ENCODE assay signal across 8 cellular contexts in genomic region chr1:210342986-210343780, GRCh38. TPM values are rescaled to one million over a fixed set of nuclear protein-coding genes. Genes with fewer than 3 reads are reported as not detected.
A peak's percentile ranks its signal among the peaks of the same experiment; 100 is the strongest.
DNase-seq lines count a peak whose midpoint lies in the region; ATAC-seq and TF ChIP-seq lines count a peak whose summit lies in the region.

No MANE protein-coding gene starts in this region.

- DNase-seq in SK-N-MC (ENCODE audit: low read depth, low spot score) (no peak), lower lobe of right lung (no peak), LoVo (ENCODE audit: low spot score) (no peak), activated gamma-delta T cell treated with Interleukin-2 at 50 U/mL for 16 hours (no peak), RPMI8226 (no peak), COLO668 (lab: John Stamatoyannopoulos, UW; ENCODE audit: unreplicated experiment) (no peak)

- H3K4me3 ChIP-seq in SK-N-MC: peak overlapping the region; percentile 43
- H3K4me3 ChIP-seq in lower lobe of right lung: peak overlapping the region; percentile 43

- intact Hi-C loops in lower lobe of right lung (cut with DNase I): no loop called here

- H3K9me3 ChIP-seq in SK-N-MC (ENCODE audit: low read depth, low read length): no peaks in the 10 kb centered on the region
- no peaks in the 10 kb centered on the region for H3K9me3 ChIP-seq in lower lobe of right lung

- no peaks in the 10 kb centered on the region for H3K27me3 ChIP-seq in lower lobe of right lung (ENCODE audit: low read depth)

- no peaks in the 10 kb centered on the region for H3K36me3 ChIP-seq in SK-N-MC (ENCODE audit: insufficient read depth, low read length)
- H3K36me3 ChIP-seq in lower lobe of right lung: no peaks in the 10 kb centered on the region

- TF ChIP-seq CTCF in lower lobe of right lung (IDR thresholded peaks at IDR 0.05): no peak

- H3K4me1 ChIP-seq in lower lobe of right lung: peaks cover 3% of the 10 kb centered on the region

- no peak overlapping the region for H3K9ac ChIP-seq in SK-N-MC (ENCODE audit: insufficient read length)

- ATAC-seq in GM18909 (IDR thresholded peaks at IDR 0.05; ENCODE audit: poor library complexity, unreplicated experiment) (peak; percentile 65), HG02970 (IDR thresholded peaks at IDR 0.05; ENCODE audit: low FRiP score, unreplicated experiment) (peak; percentile 59), lower lobe of right lung (no peak)

- H3K27ac ChIP-seq in SK-N-MC: no peak overlapping the region
- H3K27ac ChIP-seq in lower lobe of right lung: peak overlapping the region; percentile 9

RNA-seq across cellular contexts. Expression of gene HHAT, which starts 14.5 kb away (rescaled TPM):
- total RNA-seq in lower lobe of right lung: 5.3 TPM

Comparison
In these comparisons a context has a peak if more than half of its experiments do, and no peak if none do; other contexts are left out.
1. ATAC-seq: peak in GM18909 (single experiment) and HG02970 (single experiment); none in lower lobe of right lung (0 of 2).